11 cellular contexts compared by ENCODE assay signal in genomic region chr17:39304188-39304587, GRCh38.
"Had no signal": no experiment of that assay in that cellular context is flagged by ENCODE, and none has a peak within 500 bp of the region (broad histone marks: within the 10 kb centered on the region; RNA-seq: fewer than 3 reads in every experiment).

No MANE protein-coding gene starts in this region.

- H3K27ac Mint-ChIP-seq: GM23338, HFFc6 had no signal

- H3K4me3 Mint-ChIP-seq: GM23338, H9, HFFc6 had no signal

- H3K4me2 ChIP-seq: GM23338 had no signal

- H2AFZ ChIP-seq: GM23248, GM23338 had no signal

- DNase-seq: GM23248, GOT3, H7, H9, HCEC 1CT, HFFc6 had no signal

- ATAC-seq: GM23338, HCT116 had no signal

- H3K4me1 Mint-ChIP-seq: GM23338 had no signal

- H3K27ac ChIP-seq: GM23248 had no signal

- H3K36me3 ChIP-seq: HAP-1 had no signal

- H3K4me3 ChIP-seq: GM23248, GM23338, HAP-1 had no signal

- H3K4me1 ChIP-seq: HAP-1 had no signal

- H3K9me3 Mint-ChIP-seq: GM23338, H9, HFFc6 had no signal

- FAIRE-seq: H1, H54 had no signal

- H3K9ac ChIP-seq: GM23248 had no signal

- H3K9me3 ChIP-seq: HAP-1 had no signal
